1 cellular context compared by ENCODE assay signal in genomic region chr7:5549096-5549896, GRCh38.
A peak's percentile ranks its signal among the peaks of the same experiment; 100 is the strongest.
TF ChIP-seq lines count a peak whose summit lies in the region.

No MANE protein-coding gene starts in this region.

TF ChIP-seq in IMR-90, 13 proteins besides CTCF, POLR2A, EP300 and RAD21 (continued from another document):
- TF ChIP-seq ELK1 (IDR thresholded peaks at IDR 0.05; ENCODE audit: borderline replicate concordance, low read depth, low read length) (no peak), NFE2L2 (IDR thresholded peaks at IDR 0.05; ENCODE audit: low read depth, low read length) (no peak), FOS (IDR thresholded peaks at IDR 0.05; ENCODE audit: low read depth, low read length) (peak; percentile 54; the same call in 1 of the 2 replicates), CHD1 (IDR thresholded peaks at IDR 0.05; ENCODE audit: low read depth, low read length) (no peak), MAFK (IDR thresholded peaks at IDR 0.05; ENCODE audit: low read depth, low read length) (no peak), MAZ (IDR thresholded peaks at IDR 0.05; ENCODE audit: borderline replicate concordance, low read depth, low read length) (no peak), CEBPB (IDR thresholded peaks at IDR 0.05; ENCODE audit: low read depth, low read length) (no peak), SMC3 (IDR thresholded peaks at IDR 0.05; ENCODE audit: low read depth, low read length) (peak; percentile 9; the same call in 1 of the 2 replicates), BHLHE40 (IDR thresholded peaks at IDR 0.05; ENCODE audit: low read depth, low read length) (no peak; the same call in 1 of the 2 replicates), RCOR1 (IDR thresholded peaks at IDR 0.05; ENCODE audit: insufficient replicate concordance, low read length) (no peak), MXI1 (IDR thresholded peaks at IDR 0.05; ENCODE audit: borderline replicate concordance, low read depth, low read length) (no peak), USF2 (IDR thresholded peaks at IDR 0.05; ENCODE audit: low read depth, low read length) (no peak)
TF ChIP-seq in IMR-90: peak in this region for 2.
